In the genomic region with DNA sequence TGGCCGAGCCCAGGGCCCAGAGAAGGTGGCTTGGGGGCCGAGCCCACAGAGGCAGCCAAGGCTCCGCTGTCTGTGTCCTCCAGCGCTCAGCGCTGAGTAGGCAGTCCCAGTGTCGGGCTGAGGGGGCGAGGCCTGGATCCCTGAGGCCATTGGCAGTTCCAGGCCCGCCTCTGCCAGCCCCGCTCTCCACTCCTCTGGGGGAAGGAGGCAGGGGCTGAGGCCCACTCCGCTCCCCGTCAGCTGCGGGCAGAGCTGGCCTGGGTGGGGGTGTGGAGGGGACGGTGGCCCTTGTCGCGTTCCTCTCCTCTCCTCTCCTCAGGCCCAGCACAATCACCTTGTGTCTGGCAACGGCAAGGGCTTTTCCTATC, we compare ENCODE assay signal across 8 cellular contexts.
A peak's percentile ranks its signal among the peaks of the same experiment; 100 is the strongest.
DNase-seq lines count a peak whose midpoint lies in the region; ATAC-seq, FAIRE-seq and TF ChIP-seq lines count a peak whose summit lies in the region.
"Had no signal": no experiment of that assay in that cellular context is flagged by ENCODE, and none has a peak within 500 bp of the region (broad histone marks: within the 10 kb centered on the region; RNA-seq: fewer than 3 reads in every experiment).

No MANE protein-coding gene starts in this region.

- TF ChIP-seq EP300 in esophagus muscularis mucosa (IDR thresholded peaks at IDR 0.05), result no peak

- H3K4me3 ChIP-seq in esophagus muscularis mucosa, result peak overlapping the region in 3 of 4 donors; percentile 8 to 22 (median 14)
- H3K4me3 ChIP-seq in upper lobe of right lung, result no peak overlapping the region
- H3K4me3 ChIP-seq: colonic mucosa had no signal

- H3K9me3 Mint-ChIP-seq in activated T-helper 2 cell treated with anti-CD3 and anti-CD28 coated beads, Interferon-gamma antibody, Interleukin-2, Interleukin-4, amounts not matched to agents 10 μg/mL and 5 μg/mL and 100 μg/mL, durations not matched to agents 14 hours and 24 hours and 36 hours, result no peaks in the 10 kb centered on the region

- no peaks in the 10 kb centered on the region for H3K4me1 Mint-ChIP-seq in activated T-helper 2 cell treated with anti-CD3 and anti-CD28 coated beads, Interferon-gamma antibody, Interleukin-2, Interleukin-4, amounts not matched to agents 10 μg/mL and 5 μg/mL and 100 μg/mL, durations not matched to agents 14 hours and 24 hours and 36 hours (ENCODE audit: low read depth)

- peak; percentile 31 for ATAC-seq in upper lobe of right lung

- no peaks in the 10 kb centered on the region for H3K36me3 Mint-ChIP-seq in activated T-helper 2 cell treated with anti-CD3 and anti-CD28 coated beads, Interferon-gamma antibody, Interleukin-2, Interleukin-4, amounts not matched to agents 10 μg/mL and 5 μg/mL and 100 μg/mL, durations not matched to agents 14 hours and 24 hours and 36 hours (ENCODE audit: low read depth)

- TF ChIP-seq CTCF in RWPE1 (conservative IDR thresholded peaks at IDR 0.05; ENCODE audit: low read depth), result no peak
- TF ChIP-seq CTCF in esophagus muscularis mucosa (IDR thresholded peaks at IDR 0.05), result no peak
- TF ChIP-seq CTCF in upper lobe of right lung (IDR thresholded peaks at IDR 0.05), result no peak
- TF ChIP-seq CTCF in GM13976 (IDR thresholded peaks at IDR 0.05; ENCODE audit: borderline replicate concordance, control extremely low read depth, extremely low read depth, insufficient read depth, missing control alignments), result no peak

- FAIRE-seq in GM19239 (lab: Jason Lieb, UNC), result no peak

- no peak overlapping the region for H3K4me3 Mint-ChIP-seq in activated T-helper 2 cell treated with anti-CD3 and anti-CD28 coated beads, Interferon-gamma antibody, Interleukin-2, Interleukin-4, amounts not matched to agents 10 μg/mL and 5 μg/mL and 100 μg/mL, durations not matched to agents 14 hours and 24 hours and 36 hours (ENCODE audit: low read depth)

- H3K36me3 ChIP-seq in esophagus muscularis mucosa (peaks cover 9 to 42% (median 27%) of the 10 kb centered on the region in 4 donors), upper lobe of right lung (peaks cover 13% of the 10 kb centered on the region)
- H3K36me3 ChIP-seq: colonic mucosa had no signal

- 41% methylated on average over 7 of the region's 16 CpGs for WGBS in esophagus muscularis mucosa

- H3K27me3 ChIP-seq in esophagus muscularis mucosa (no peaks in the 10 kb centered on the region), upper lobe of right lung (no peaks in the 10 kb centered on the region)
- H3K27me3 ChIP-seq: colonic mucosa had no signal

- no peak for DNase-seq in RWPE1 (ENCODE audit: low spot score)
- no peak for DNase-seq in esophagus muscularis mucosa (ENCODE audit: extremely low spot score)
- peak; percentile 39 for DNase-seq in midbrain (lab: John Stamatoyannopoulos, UW)
- no peak for DNase-seq in upper lobe of right lung
- no peak for DNase-seq in GM19239 (ENCODE audit: insufficient read length, low spot score)
- no peak for DNase-seq in activated T-helper 2 cell treated with anti-CD3 and anti-CD28 coated beads, Interferon-gamma antibody, Interleukin-2, Interleukin-4, amounts not matched to agents 10 μg/mL and 5 μg/mL and 100 μg/mL, durations not matched to agents 14 hours and 24 hours and 36 hours (ENCODE audit: low spot score)
- DNase-seq in GM13976 (ENCODE audit: low spot score), result no peak
- DNase-seq: colonic mucosa had no signal

- no peaks in the 10 kb centered on the region for H3K9me3 ChIP-seq in esophagus muscularis mucosa
- no peaks in the 10 kb centered on the region for H3K9me3 ChIP-seq in upper lobe of right lung
- H3K9me3 ChIP-seq: colonic mucosa had no signal

- H3K27ac ChIP-seq in RWPE1 (peak overlapping the region; percentile 28), esophagus muscularis mucosa (replicated peaks in 1 of 4) (peak overlapping the region; percentile 86 to 96 (median 91)), upper lobe of right lung (peak overlapping the region; percentile 72)
- H3K27ac ChIP-seq: colonic mucosa had no signal

- TF ChIP-seq POLR2A in esophagus muscularis mucosa (IDR thresholded peaks at IDR 0.05; ENCODE audit: low read depth), result no peak

- no peak overlapping the region for H3K27ac Mint-ChIP-seq in activated T-helper 2 cell treated with anti-CD3 and anti-CD28 coated beads, Interferon-gamma antibody, Interleukin-2, Interleukin-4, amounts not matched to agents 10 μg/mL and 5 μg/mL and 100 μg/mL, durations not matched to agents 14 hours and 24 hours and 36 hours

- CTCF ChIA-PET in RWPE1 (lab: Yijun Ruan, JAX), result interaction anchor here (0.5 kb wide), 1 partner anchor 20 kb away, joined by 3 read pairs; no protein-coding TSS in a partner anchor

- H3K4me1 ChIP-seq in esophagus muscularis mucosa, result peaks cover 57 to 84% (median 74%) of the 10 kb centered on the region in 4 donors
- H3K4me1 ChIP-seq in upper lobe of right lung, result peaks cover 55% of the 10 kb centered on the region
- H3K4me1 ChIP-seq: colonic mucosa had no signal

- intact Hi-C loops in esophagus muscularis mucosa (cut with DNase I) (no loop called here), upper lobe of right lung (cut with DNase I) (no loop called here)
- intact Hi-C loops in activated T-helper 2 cell treated with anti-CD3 and anti-CD28 coated beads, Interferon-gamma antibody, Interleukin-2, Interleukin-4, amounts not matched to agents 10 μg/mL and 5 μg/mL and 100 μg/mL, durations not matched to agents 14 hours and 24 hours and 36 hours (cut with micrococcal nuclease), result no loop called here

- H3K27me3 Mint-ChIP-seq in activated T-helper 2 cell treated with anti-CD3 and anti-CD28 coated beads, Interferon-gamma antibody, Interleukin-2, Interleukin-4, amounts not matched to agents 10 μg/mL and 5 μg/mL and 100 μg/mL, durations not matched to agents 14 hours and 24 hours and 36 hours (ENCODE audit: low read depth), result no peaks in the 10 kb centered on the region

- in situ Hi-C loops in GM13976 (cut with MboI; ENCODE audit: low sequenced_read_pairs, unreplicated experiment), result no loop called here

- POLR2A ChIA-PET in RWPE1 (lab: Yijun Ruan, JAX; ENCODE audit: low non-redundant PET), result no interaction called here

Comparison
In these comparisons a context has a peak if more than half of its experiments do, and no peak if none do; other contexts are left out.
1. H3K27ac ChIP-seq: peak in every context shown above with its lines; median percentile 91 in esophagus muscularis mucosa; 72 in upper lobe of right lung; 28 in RWPE1.